ENCODE assay signal across 8 cellular contexts in the genomic region with DNA sequence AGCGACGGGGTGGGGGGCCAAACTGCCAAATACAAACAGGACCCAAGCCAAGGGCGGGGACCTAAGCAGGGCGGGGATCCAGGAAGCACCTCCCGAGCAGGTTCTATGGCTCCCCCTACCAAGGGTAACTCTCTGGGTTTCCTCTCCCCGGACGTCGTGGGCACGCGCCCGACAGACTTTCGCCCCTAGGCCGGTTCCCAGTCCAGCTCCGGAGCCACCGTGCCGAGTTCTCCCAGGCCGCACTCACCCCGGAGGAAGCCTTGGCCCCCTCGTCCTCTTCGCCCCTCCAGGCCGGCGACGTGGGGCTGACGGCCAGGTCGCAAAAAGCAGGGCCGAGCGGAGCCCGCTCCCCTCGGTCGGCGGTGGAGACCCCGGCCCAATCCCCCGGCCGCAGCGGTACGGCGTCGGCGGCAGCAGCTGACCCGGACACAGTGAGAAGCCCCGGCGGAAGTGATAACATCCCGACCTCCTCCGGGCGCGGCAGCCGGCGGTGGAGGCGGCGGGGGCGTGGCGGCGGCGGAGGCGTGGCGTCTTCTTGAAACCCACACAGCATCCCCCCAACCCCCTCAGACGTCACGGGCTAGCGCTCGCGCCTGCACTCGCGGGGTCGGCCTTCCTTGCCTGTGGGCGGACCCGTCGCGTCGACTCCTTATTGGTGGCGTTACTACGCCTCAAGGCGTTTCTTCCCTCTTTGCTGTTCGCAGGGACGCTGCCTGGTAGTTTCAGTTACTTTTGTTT. TPM values are rescaled to one million over a fixed set of nuclear protein-coding genes. Genes with fewer than 3 reads are reported as not detected.
DNase-seq lines count a peak whose midpoint lies in the region; ATAC-seq and TF ChIP-seq lines count a peak whose summit lies in the region.

TSS of gene BNIP2 (minus strand) at position 433 of the 738 bp plus-strand sequence. CDS start 6,863 bp downstream, outside the sequence.

- intact Hi-C loops in activated T-helper 2 cell treated with anti-CD3 and anti-CD28 coated beads, Interferon-gamma antibody, Interleukin-2, Interleukin-4, amounts not matched to agents 10 μg/mL and 5 μg/mL and 100 μg/mL, durations not matched to agents 14 hours and 24 hours and 36 hours (cut with micrococcal nuclease): loop anchor here (1.0 to 5.0 kb wide), 4 partner anchors 32 to 1208 kb away; partner anchors contain the start of genes FOXB1, GTF2A2 and ICE2
- intact Hi-C loops in natural killer cell (cut with micrococcal nuclease): loop anchor here (1.0 to 5.0 kb wide), 3 partner anchors 32 to 757 kb away; partner anchors contain the start of genes GTF2A2, RNF111 and SLTM

- TF ChIP-seq CTCF in DOHH2 (IDR thresholded peaks at IDR 0.05; ENCODE audit: low read depth, low read length, poor library complexity, severe bottlenecking) (no peak), GM23338 (conservative IDR thresholded peaks at IDR 0.05; ENCODE audit: low read depth in 2 of 2) (0 out of 4 replicates have a peak, but pooled peaks of 1 of the 2 experiments have one; percentile 8), RWPE2 (IDR thresholded peaks at IDR 0.05; ENCODE audit: poor library complexity, severe bottlenecking) (no peak), fibroblast of mammary gland (conservative IDR thresholded peaks at IDR 0.05; ENCODE audit: control insufficient read depth, insufficient read depth, low read depth, low read length) (no peak), natural killer cell (IDR thresholded peaks at IDR 0.05) (no peak)

- H2AFZ ChIP-seq in GM23338: peak within 1 kb of the TSS; percentile 72

- H3K4me3 Mint-ChIP-seq in GM23338: peak within 1 kb of the TSS; percentile 97
- peak within 1 kb of the TSS; percentile 93 for H3K4me3 Mint-ChIP-seq in activated T-helper 2 cell treated with anti-CD3 and anti-CD28 coated beads, Interferon-gamma antibody, Interleukin-2, Interleukin-4, amounts not matched to agents 10 μg/mL and 5 μg/mL and 100 μg/mL, durations not matched to agents 14 hours and 24 hours and 36 hours (ENCODE audit: low read depth)
- H3K4me3 Mint-ChIP-seq in natural killer cell: peak within 1 kb of the TSS; percentile 94

- H3K9me2 ChIP-seq in DOHH2 (replicated peaks; ENCODE audit: control insufficient read depth, low read length) (no peaks in the 10 kb centered on the region), GM23338 (ENCODE audit: insufficient read depth) (no peaks in the 10 kb centered on the region)

- H3K4me3 ChIP-seq in DOHH2 (ENCODE audit: low read length) (peak within 1 kb of the TSS; percentile 96), GM23338 (peak within 1 kb of the TSS; percentile 66), RWPE2 (ENCODE audit: severe bottlenecking) (peak within 1 kb of the TSS; percentile 97), fibroblast of mammary gland (ENCODE audit: control insufficient read depth, low read depth, low read length) (peak within 1 kb of the TSS; percentile 91)

- H3K27ac ChIP-seq in DOHH2 (ENCODE audit: low read depth, low read length): peak within 1 kb of the TSS; percentile 80
- H3K27ac ChIP-seq in GM23338 (ENCODE audit: low read depth): peak within 1 kb of the TSS; percentile 97
- peak within 1 kb of the TSS; percentile 80 for H3K27ac ChIP-seq in RWPE2 (ENCODE audit: poor library complexity, severe bottlenecking)

- H3K27me3 ChIP-seq in DOHH2 (ENCODE audit: control insufficient read depth, low read length) (no peaks in the 10 kb centered on the region), GM23338 (ENCODE audit: insufficient read depth) (peaks cover 12% of the 10 kb centered on the region), RWPE2 (ENCODE audit: insufficient read depth, poor library complexity, severe bottlenecking) (no peaks in the 10 kb centered on the region)

- H3K4me1 ChIP-seq in DOHH2 (ENCODE audit: control insufficient read depth, low read length) (peaks cover 46% of the 10 kb centered on the region), GM23338 (ENCODE audit: insufficient read depth) (no peaks in the 10 kb centered on the region; the same call in 1 of the 2 replicates), RWPE2 (ENCODE audit: insufficient read depth, poor library complexity, severe bottlenecking) (peaks cover 21% of the 10 kb centered on the region)

- peak within 1 kb of the TSS; percentile 98 for H3K27ac Mint-ChIP-seq in GM23338
- H3K27ac Mint-ChIP-seq in activated T-helper 2 cell treated with anti-CD3 and anti-CD28 coated beads, Interferon-gamma antibody, Interleukin-2, Interleukin-4, amounts not matched to agents 10 μg/mL and 5 μg/mL and 100 μg/mL, durations not matched to agents 14 hours and 24 hours and 36 hours: peak within 1 kb of the TSS; percentile 98
- peak within 1 kb of the TSS; percentile 91 to 98 for H3K27ac Mint-ChIP-seq in natural killer cell

- H3K79me2 ChIP-seq in DOHH2 (ENCODE audit: control insufficient read depth, low read length) (peaks cover 55% of the 10 kb centered on the region), GM23338 (replicated peaks; ENCODE audit: insufficient read depth) (peaks cover 48% of the 10 kb centered on the region)

- DNase-seq in GM23338 (ENCODE audit: low spot score) (peak; percentile 100), LoVo (ENCODE audit: low spot score) (peak; percentile 99), RWPE2 (ENCODE audit: low spot score) (peak; percentile 100), fibroblast of mammary gland (ENCODE audit: low read depth) (peak; percentile 98), natural killer cell (peak; percentile 99)
- peak; percentile 99 for DNase-seq in activated T-helper 2 cell treated with anti-CD3 and anti-CD28 coated beads, Interferon-gamma antibody, Interleukin-2, Interleukin-4, amounts not matched to agents 10 μg/mL and 5 μg/mL and 100 μg/mL, durations not matched to agents 14 hours and 24 hours and 36 hours (ENCODE audit: low spot score)
- DNase-seq in stimulated activated naive CD4-positive, alpha-beta T cell treated with Interleukin-2 at 50 U/mL for 16 hours (lab: John Stamatoyannopoulos, UW): peak; percentile 98

- H3K4me2 ChIP-seq in DOHH2 (ENCODE audit: low read length) (peak within 1 kb of the TSS; percentile 81), GM23338 (peak within 1 kb of the TSS; percentile 81)

- H3F3A ChIP-seq in DOHH2 (ENCODE audit: control insufficient read depth, insufficient read depth) (peaks cover 30% of the 10 kb centered on the region), GM23338 (replicated peaks; ENCODE audit: low read depth) (no peaks in the 10 kb centered on the region)

- peaks cover 47% of the 10 kb centered on the region for H3K36me3 ChIP-seq in DOHH2 (ENCODE audit: control insufficient read depth, low read length)
- no peaks in the 10 kb centered on the region for H3K36me3 ChIP-seq in GM23338 (ENCODE audit: insufficient read depth)
- peaks cover 37% of the 10 kb centered on the region for H3K36me3 ChIP-seq in RWPE2 (ENCODE audit: low read depth)

- H4K20me1 ChIP-seq in DOHH2 (ENCODE audit: control insufficient read depth, insufficient read depth, low read depth, low read length) (peaks cover 26% of the 10 kb centered on the region), GM23338 (replicated peaks; ENCODE audit: insufficient read depth) (peaks cover 15% of the 10 kb centered on the region)

- H3K4me1 Mint-ChIP-seq in GM23338: peaks cover 12% of the 10 kb centered on the region
- peaks cover 41% of the 10 kb centered on the region for H3K4me1 Mint-ChIP-seq in activated T-helper 2 cell treated with anti-CD3 and anti-CD28 coated beads, Interferon-gamma antibody, Interleukin-2, Interleukin-4, amounts not matched to agents 10 μg/mL and 5 μg/mL and 100 μg/mL, durations not matched to agents 14 hours and 24 hours and 36 hours (ENCODE audit: low read depth)
- H3K4me1 Mint-ChIP-seq in natural killer cell: peaks cover 34 to 35% of the 10 kb centered on the region in 2 donors

- H3K27me3 Mint-ChIP-seq in GM23338 (ENCODE audit: insufficient read depth, low read depth, poor library complexity) (peaks cover 9% of the 10 kb centered on the region), natural killer cell (ENCODE audit: low read depth in 2 of 2) (no peaks in the 10 kb centered on the region)
- H3K27me3 Mint-ChIP-seq in activated T-helper 2 cell treated with anti-CD3 and anti-CD28 coated beads, Interferon-gamma antibody, Interleukin-2, Interleukin-4, amounts not matched to agents 10 μg/mL and 5 μg/mL and 100 μg/mL, durations not matched to agents 14 hours and 24 hours and 36 hours (ENCODE audit: low read depth): no peaks in the 10 kb centered on the region

- H3K9me3 Mint-ChIP-seq in GM23338 (no peaks in the 10 kb centered on the region), natural killer cell (no peaks in the 10 kb centered on the region)
- H3K9me3 Mint-ChIP-seq in activated T-helper 2 cell treated with anti-CD3 and anti-CD28 coated beads, Interferon-gamma antibody, Interleukin-2, Interleukin-4, amounts not matched to agents 10 μg/mL and 5 μg/mL and 100 μg/mL, durations not matched to agents 14 hours and 24 hours and 36 hours: no peaks in the 10 kb centered on the region

- H3K9me3 ChIP-seq in DOHH2 (ENCODE audit: control insufficient read depth, insufficient read depth, low read length): no peaks in the 10 kb centered on the region
- no peaks in the 10 kb centered on the region for H3K9me3 ChIP-seq in RWPE2 (ENCODE audit: severe bottlenecking)

- peaks cover 6% of the 10 kb centered on the region for H3K36me3 Mint-ChIP-seq in GM23338 (ENCODE audit: low read depth)
- peaks cover 33% of the 10 kb centered on the region for H3K36me3 Mint-ChIP-seq in activated T-helper 2 cell treated with anti-CD3 and anti-CD28 coated beads, Interferon-gamma antibody, Interleukin-2, Interleukin-4, amounts not matched to agents 10 μg/mL and 5 μg/mL and 100 μg/mL, durations not matched to agents 14 hours and 24 hours and 36 hours (ENCODE audit: low read depth)
- H3K36me3 Mint-ChIP-seq in natural killer cell: no peaks in the 10 kb centered on the region

- ATAC-seq in GM23338: peak; percentile 95
- ATAC-seq in RWPE2 (ENCODE audit: low read depth): peak; percentile 90
- ATAC-seq in natural killer cell: peak; percentile 87 to 97 (median 89)

TF ChIP-seq in GM23338, 12 proteins besides CTCF, POLR2A, EP300 and RAD21 (continues in another document):
- TF ChIP-seq CREB1 (CRISPR knock-in tag; IDR thresholded peaks at IDR 0.05; ENCODE audit: low read depth): peak; percentile 87

RNA-seq across cellular contexts. Expression of gene BNIP2, which starts in this region (rescaled TPM):
- 83.7 and 86.6 TPM in 2 replicates for total RNA-seq in GM23338 (2014; rRNA removed; shearing (Covaris generic))
- polyA plus RNA-seq in GM23338 (2016; fragmentation: Nextera tagmentation; extraction: Ambion mirVana): 38.5 and 43.7 TPM in 2 replicates
- 59.4 and 60.5 TPM in 2 replicates for total RNA-seq in activated T-helper 2 cell treated with anti-CD3 and anti-CD28 coated beads, Interferon-gamma antibody, Interleukin-2, Interleukin-4, amounts not matched to agents 10 μg/mL and 5 μg/mL and 100 μg/mL, durations not matched to agents 14 hours and 24 hours and 36 hours
- 100 to 1,000 TPM; 103 to 118 (median 105) TPM for total RNA-seq in natural killer cell

Comparison
In these comparisons a context has a peak if more than half of its experiments do, and no peak if none do; other contexts are left out.
1. Peak in every context shown above with its lines: DNase-seq, ATAC-seq, H3K4me3 ChIP-seq and H3K27ac ChIP-seq.